1 cellular context compared by ENCODE assay signal in genomic region chr1:40338745-40339419, GRCh38.
TF ChIP-seq lines count a peak whose summit lies in the region.

No MANE protein-coding gene starts in this region.

TF ChIP-seq in GM12878, 131 proteins besides CTCF, POLR2A, EP300 and RAD21 (continued from another document):
- TF ChIP-seq E2F8 (IDR thresholded peaks at IDR 0.05; ENCODE audit: low read depth, partially characterized antibody), result no peak
- peak; percentile 57; the same call in 1 of the 2 replicates for TF ChIP-seq TCF3 (IDR thresholded peaks at IDR 0.05; ENCODE audit: borderline replicate concordance, insufficient read depth, low read depth, low read length)
- TF ChIP-seq NRF1 (conservative IDR thresholded peaks at IDR 0.05; ENCODE audit: low read depth, low read length), result no peak
- no peak for TF ChIP-seq NR2C2 (IDR thresholded peaks at IDR 0.05; ENCODE audit: borderline replicate concordance, control insufficient read depth, insufficient read length, low read depth)
- no peak for TF ChIP-seq ZZZ3 (IDR thresholded peaks at IDR 0.05; ENCODE audit: control insufficient read depth, insufficient read length, low read depth)
- TF ChIP-seq EZH2 (IDR thresholded peaks at IDR 0.05; ENCODE audit: borderline replicate concordance, control insufficient read depth, low read depth, low read length), result no peak
- peak; percentile 48 for TF ChIP-seq KLF5 (IDR thresholded peaks at IDR 0.05; ENCODE audit: partially characterized antibody)
- no peak for TF ChIP-seq BCL11A (IDR thresholded peaks at IDR 0.05; ENCODE audit: low read depth, low read length)
- TF ChIP-seq HDAC2 (IDR thresholded peaks at IDR 0.05), result no peak
- peak; percentile 58; the same call in 1 of the 2 replicates for TF ChIP-seq TCF12 (IDR thresholded peaks at IDR 0.05; ENCODE audit: low read depth, low read length)
- TF ChIP-seq ZNF384 (IDR thresholded peaks at IDR 0.05; ENCODE audit: borderline replicate concordance, low read depth, low read length), result no peak
- no peak for TF ChIP-seq BCLAF1 (IDR thresholded peaks at IDR 0.05)
- no peak for TF ChIP-seq YBX1 (IDR thresholded peaks at IDR 0.05)
- TF ChIP-seq HSF1 (IDR thresholded peaks at IDR 0.05; ENCODE audit: low read depth, low read length), result no peak
- TF ChIP-seq TBL1XR1 (IDR thresholded peaks at IDR 0.05; ENCODE audit: low read depth, low read length), result no peak
- no peak for TF ChIP-seq MEF2B (IDR thresholded peaks at IDR 0.05; ENCODE audit: partially characterized antibody, poor library complexity, severe bottlenecking)
- TF ChIP-seq KAT2A (conservative IDR thresholded peaks at IDR 0.05; ENCODE audit: control insufficient read depth, low read depth, low read length), result no peak
